ENCODE assay signal across 28 cellular contexts in genomic region chr3:42876940-42877720, GRCh38. TPM values are rescaled to one million over a fixed set of nuclear protein-coding genes. Genes with fewer than 3 reads are reported as not detected.
DNase-seq lines count a peak whose midpoint lies in the region; ATAC-seq and TF ChIP-seq lines count a peak whose summit lies in the region.
"Had no signal": no experiment of that assay in that cellular context is flagged by ENCODE, and none has a peak within 500 bp of the region (broad histone marks: within the 10 kb centered on the region; RNA-seq: fewer than 3 reads in every experiment).

No MANE protein-coding gene starts in this region.

- no peak overlapping the region for H2AFZ ChIP-seq in neuronal stem cell (ENCODE audit: low read length)

- H3K9me3 ChIP-seq in vagina: no peaks in the 10 kb centered on the region
- H3K9me3 ChIP-seq in BE2C: no peaks in the 10 kb centered on the region
- H3K9me3 ChIP-seq in neuronal stem cell (replicated peaks in 1 of 2; ENCODE audit: control insufficient read depth in 2 of 2, insufficient read depth in 1 of 2, low read depth in 1 of 2, low read length in 2 of 2): peaks cover 0 to 2% of the 10 kb centered on the region in 2 donors
- H3K9me3 ChIP-seq: BLaER1, SK-N-SH had no signal

- DNase-seq in DMS79 treated with DMSO at 0.1 percent for 48 hours (lab: John Stamatoyannopoulos, UW): peak; percentile 35
- DNase-seq in DMS79 (lab: John Stamatoyannopoulos, UW): no peak
- peak; percentile 31 for DNase-seq in kidney glomerular epithelial cell (lab: John Stamatoyannopoulos, UW)
- peak; percentile 84 for DNase-seq in mucosa of gallbladder (ENCODE audit: low spot score)
- DNase-seq in vagina (ENCODE audit: extremely low spot score in 2 of 2): peak; percentile 44 to 49
- DNase-seq in BE2C: no peak
- DNase-seq in neuronal stem cell (ENCODE audit: low spot score): no peak
- DNase-seq: CD4-positive, CD25-positive, alpha-beta regulatory T cell; EL; GDM1; HCEC 1CT; Kasumi-1; NCI-H1092 treated with DMSO at 0.1 percent for 48 hours; NCI-H1436 treated with DMSO at 0.1 percent for 48 hours; NCI-H187 treated with DMSO at 0.1 percent for 48 hours; NCI-H446; NCI-H524 treated with DMSO at 0.1 percent for 48 hours; NCI-H774; NK-92 treated with Interleukin-12 subunit alpha and Interleukin-12 subunit beta, amount 100 ng/mL, for 24 hours; PC-3; SK-N-SH had no signal

- H3K18ac ChIP-seq in neuronal stem cell (ENCODE audit: low read length): no peak overlapping the region

- H3K4me3 ChIP-seq in vagina (no peak overlapping the region), BE2C (ENCODE audit: low read depth, low read length) (no peak overlapping the region), neuronal stem cell (ENCODE audit: low read length in 2 of 2) (no peak overlapping the region)
- H3K4me3 ChIP-seq: BLaER1, GM12878 had no signal

- H2BK12ac ChIP-seq in neuronal stem cell (ENCODE audit: low read length): no peak overlapping the region

- no peak overlapping the region for H2BK5ac ChIP-seq in neuronal stem cell (ENCODE audit: low read length)

- H3K79me1 ChIP-seq in neuronal stem cell (ENCODE audit: low read depth, low read length): no peaks in the 10 kb centered on the region

- H3K23ac ChIP-seq in neuronal stem cell (ENCODE audit: low read depth, low read length, poor library complexity): no peak overlapping the region

- peaks cover 10% of the 10 kb centered on the region for H3K4me1 ChIP-seq in vagina
- peaks cover 5% of the 10 kb centered on the region; the same call in 1 of the 2 replicates for H3K4me1 ChIP-seq in BE2C
- H3K4me1 ChIP-seq in neuronal stem cell (ENCODE audit: control insufficient read depth in 2 of 2, insufficient read depth in 1 of 2, low read depth in 1 of 2, low read length in 2 of 2): peaks cover 3 to 5% of the 10 kb centered on the region in 2 donors

- no peak overlapping the region for H3K4ac ChIP-seq in neuronal stem cell (ENCODE audit: low read length)

- no peak overlapping the region for H3K14ac ChIP-seq in neuronal stem cell (ENCODE audit: low read length)

- no peak overlapping the region for H4K8ac ChIP-seq in neuronal stem cell (ENCODE audit: low read depth, low read length)

- WGBS in neuronal stem cell (ENCODE audit: extremely low coverage in 2 of 2, insufficient read length in 2 of 2, insufficient replicate concordance in 1 of 2), 2 donors: no CpG with 5 or more reads among the region's 7 CpGs

- ATAC-seq in GM21381 (IDR thresholded peaks at IDR 0.05; ENCODE audit: unreplicated experiment): no peak
- ATAC-seq: GM12878, PC-3 had no signal

- TF ChIP-seq CTCF in vagina (IDR thresholded peaks at IDR 0.05) (no peak), BE2C (IDR thresholded peaks at IDR 0.05; ENCODE audit: low read depth, low read length) (no peak)

- intact Hi-C loops in vagina (cut with DNase I): no loop called here

- H2AK5ac ChIP-seq in neuronal stem cell (ENCODE audit: low read depth, low read length): no peak overlapping the region

- no peak overlapping the region for H4K91ac ChIP-seq in neuronal stem cell (ENCODE audit: low read depth, low read length, poor library complexity)

- H3K4me2 ChIP-seq in neuronal stem cell (ENCODE audit: insufficient read depth, low read length, poor library complexity, severe bottlenecking): no peak overlapping the region
- H3K4me2 ChIP-seq: BLaER1, SK-N-SH had no signal

- H2BK15ac ChIP-seq in neuronal stem cell (ENCODE audit: low read length): no peak overlapping the region

- H3K9ac ChIP-seq in neuronal stem cell (ENCODE audit: low read depth, low read length, poor library complexity): no peak overlapping the region
- H3K9ac ChIP-seq: BLaER1, SK-N-SH had no signal

- H3K27ac ChIP-seq in vagina: no peak overlapping the region
- H3K27ac ChIP-seq in neuronal stem cell (replicated peaks; ENCODE audit: low read length): no peak overlapping the region
- H3K27ac ChIP-seq: 22Rv1, BLaER1, HL-60 had no signal

- H3K36me3 ChIP-seq in vagina (no peaks in the 10 kb centered on the region), BE2C (no peaks in the 10 kb centered on the region), neuronal stem cell (replicated peaks in 1 of 2; ENCODE audit: control insufficient read depth in 2 of 2, insufficient read depth in 2 of 2, low read length in 2 of 2) (no peaks in the 10 kb centered on the region)
- H3K36me3 ChIP-seq: BLaER1 had no signal

- H3K27me3 ChIP-seq in vagina (no peaks in the 10 kb centered on the region), BE2C (no peaks in the 10 kb centered on the region), neuronal stem cell (ENCODE audit: control insufficient read depth in 3 of 3, insufficient read depth in 3 of 3, low read depth in 1 of 3, low read length in 3 of 3) (peaks cover 0 to 38% (median 0%) of the 10 kb centered on the region in 3 experiments)
- H3K27me3 ChIP-seq: BLaER1 had no signal

- no peak overlapping the region for H2BK120ac ChIP-seq in neuronal stem cell (ENCODE audit: low read depth, low read length)

- TF ChIP-seq POLR2A in vagina (IDR thresholded peaks at IDR 0.05): no peak

RNA-seq across cellular contexts. Expression of gene CYP8B1, which starts 1.5 kb away (rescaled TPM):
- total RNA-seq in mucosa of gallbladder (2.8 TPM), vagina (not detected)
- polyA plus RNA-seq in BE2C (2012; ENCODE audit: insufficient read depth, insufficient read length, low read depth): 0.11 TPM
- polyA plus RNA-seq in neuronal stem cell (2013, experiment 1 of 2): not detected
- not detected for polyA plus RNA-seq in neuronal stem cell (2013, experiment 2 of 2)
- total RNA-seq: CD4-positive, CD25-positive, alpha-beta regulatory T cell; H1; M059J; PC-3 had no signal
- polyA plus RNA-seq: CD4-positive, CD25-positive, alpha-beta regulatory T cell; GM12878; H1; SK-N-SH had no signal

RNA-seq across cellular contexts. Expression of gene ZNF662, which starts 28.8 kb away (rescaled TPM):
- total RNA-seq in mucosa of gallbladder (8.6 TPM), vagina (6.6 TPM)
- polyA plus RNA-seq in BE2C (2012; ENCODE audit: insufficient read depth, insufficient read length, low read depth): not detected
- 0.06 TPM for polyA plus RNA-seq in neuronal stem cell (2013, experiment 1 of 2)
- 0.06 TPM for polyA plus RNA-seq in neuronal stem cell (2013, experiment 2 of 2)
- total RNA-seq: GM12878, H1 had no signal
- polyA plus RNA-seq: GM12878 had no signal

Comparison
In these comparisons a context has a peak if more than half of its experiments do, and no peak if none do; other contexts are left out.
1. DNase-seq: peak in DMS79 treated with DMSO at 0.1 percent for 48 hours (single experiment), kidney glomerular epithelial cell (single experiment), mucosa of gallbladder (single experiment) and vagina (2 of 2); none in DMS79 (single experiment), BE2C (single experiment) and neuronal stem cell (single experiment).